Comparison of ENCODE assay signal across 8 cellular contexts in genomic region chr6:68635706-68636513, GRCh38. TPM values are rescaled to one million over a fixed set of nuclear protein-coding genes. Genes with fewer than 3 reads are reported as not detected.
DNase-seq lines count a peak whose midpoint lies in the region; ATAC-seq and TF ChIP-seq lines count a peak whose summit lies in the region.

No MANE protein-coding gene starts in this region.

- peak overlapping the region; percentile 2 for H3K27ac Mint-ChIP-seq in Calu3 (ENCODE audit: unreplicated experiment)

- in situ Hi-C loops in IMR-90 (cut with MboI; ENCODE audit: low sequenced_read_pairs) = loop anchor here (25.0 kb wide), 1 partner anchor 326 kb away; no protein-coding TSS in a partner anchor

- H3K4me3 ChIP-seq in IMR-90 (ENCODE audit: insufficient read depth, low read depth, low read length) = peak overlapping the region; percentile 72
- peak overlapping the region in 2 of 4 donors; percentile 30 to 74 for H3K4me3 ChIP-seq in adrenal gland
- H3K4me3 ChIP-seq in iPS-18a (ENCODE audit: low read length) = peak overlapping the region; percentile 96
- peak overlapping the region; percentile 38 to 58 (median 50) for H3K4me3 ChIP-seq in skin epidermis

- no peak overlapping the region for H3K23ac ChIP-seq in IMR-90 (ENCODE audit: low read depth, low read length)

- H3K36me3 Mint-ChIP-seq in Calu3 (ENCODE audit: insufficient read depth, unreplicated experiment) = peaks cover 20% of the 10 kb centered on the region

- no peak overlapping the region for H4K5ac ChIP-seq in IMR-90 (ENCODE audit: low read depth, low read length)

- no peak overlapping the region for H3K56ac ChIP-seq in IMR-90 (ENCODE audit: extremely low read depth, insufficient read depth, low read length)

- peaks cover 26% of the 10 kb centered on the region for H3K4me1 Mint-ChIP-seq in Calu3 (ENCODE audit: low read depth, unreplicated experiment)

- WGBS in IMR-90 (ENCODE audit: extremely low coverage in 2 of 2, insufficient read length in 1 of 2), 2 experiments = 0% methylated on average over 2 of the region's 24 CpGs; no CpG with 5 or more reads in 1 of the 2 experiments
- WGBS in adrenal gland, 4 donors = 1 to 3% (median 2%) methylated on average over 24 of the region's 24 CpGs

- H3K9me1 ChIP-seq in IMR-90 (ENCODE audit: insufficient read depth, low read length) = no peaks in the 10 kb centered on the region

- H2BK120ac ChIP-seq in IMR-90 (ENCODE audit: low read depth, low read length) = no peak overlapping the region

- no peak overlapping the region for H3K18ac ChIP-seq in IMR-90 (ENCODE audit: low read depth, low read length)

- H3K27me3 ChIP-seq in IMR-90 (ENCODE audit: control insufficient read depth, insufficient read depth, low read length) (peaks cover 5% of the 10 kb centered on the region), adrenal gland (no peaks in the 10 kb centered on the region), iPS-18a (ENCODE audit: control insufficient read depth, insufficient read depth, low read length) (peaks cover 83% of the 10 kb centered on the region)

- peaks cover 47% of the 10 kb centered on the region for H3K27me3 Mint-ChIP-seq in Calu3 (ENCODE audit: unreplicated experiment)

- no peak for TF ChIP-seq RAD21 in IMR-90 (IDR thresholded peaks at IDR 0.05; ENCODE audit: low read length)

- dilution Hi-C loops in IMR-90 (cut with HindIII; ENCODE audit: low sequenced_read_pairs, unreplicated experiment) = no loop called here

- H3K9me3 Mint-ChIP-seq in Calu3 (ENCODE audit: low read depth, unreplicated experiment) = no peaks in the 10 kb centered on the region

- TF ChIP-seq CTCF in Calu3 (IDR thresholded peaks at IDR 0.05; ENCODE audit: unreplicated experiment) (no peak), IMR-90 (conservative IDR thresholded peaks at IDR 0.05; ENCODE audit: low read depth, low read length) (no peak), adrenal gland (IDR thresholded peaks at IDR 0.05) (no peak)

- H3K14ac ChIP-seq in IMR-90 (replicated peaks; ENCODE audit: low read depth, low read length) = no peak overlapping the region

- CTCF ChIA-PET in Calu3 (lab: Charles Lee) (interaction anchor here (0.6 to 0.7 kb wide), 2 partner anchors 73 to 142 kb away, joined by 5 to 7 read pairs; no protein-coding TSS in a partner anchor), IMR-90 (lab: Yijun Ruan, JAX) (no interaction called here)

- H4K20me1 ChIP-seq in IMR-90 (ENCODE audit: insufficient read depth, low read length) = no peaks in the 10 kb centered on the region

- H3K27ac ChIP-seq in IMR-90 (ENCODE audit: insufficient read depth, low read length) (no peak overlapping the region), adrenal gland (peak overlapping the region in 2 of 5 donors; percentile 70 to 86), iPS-18a (ENCODE audit: low read length) (no peak overlapping the region), skin epidermis (peak overlapping the region in 10 of 21 experiments; percentile 16 to 82 (median 54))

- ATAC-seq in IMR-90 (ENCODE audit: low read depth) (no peak), HG03432 (IDR thresholded peaks at IDR 0.05; ENCODE audit: unreplicated experiment) (no peak)

- no peaks in the 10 kb centered on the region for H3K36me3 ChIP-seq in IMR-90 (ENCODE audit: control insufficient read depth, insufficient read depth, low read length)
- H3K36me3 ChIP-seq in adrenal gland (replicated peaks in 1 of 2) = no peaks in the 10 kb centered on the region
- H3K36me3 ChIP-seq in iPS-18a (ENCODE audit: control insufficient read depth, low read depth, low read length) = no peaks in the 10 kb centered on the region

- H2BK15ac ChIP-seq in IMR-90 (ENCODE audit: low read depth, low read length) = no peak overlapping the region

- TF ChIP-seq POLR2A in IMR-90 (IDR thresholded peaks at IDR 0.05; ENCODE audit: low read depth, low read length) = no peak
- TF ChIP-seq POLR2A in adrenal gland (IDR thresholded peaks at IDR 0.05) = no peak

- H3K4me3 Mint-ChIP-seq in Calu3 (ENCODE audit: low read depth, unreplicated experiment) = peak overlapping the region; percentile 78

- H3K9me3 ChIP-seq in IMR-90 (ENCODE audit: control insufficient read depth, insufficient read depth, low read length) (no peaks in the 10 kb centered on the region), adrenal gland (replicated peaks in 1 of 3) (no peaks in the 10 kb centered on the region), iPS-18a (ENCODE audit: control insufficient read depth, low read depth, low read length) (no peaks in the 10 kb centered on the region)

- intact Hi-C loops in Calu3 (cut with micrococcal nuclease; ENCODE audit: unreplicated experiment) = loop anchor here (10.0 kb wide), 2 partner anchors 519 to 1099 kb away; no protein-coding TSS in a partner anchor
- intact Hi-C loops in IMR-90 (cut with micrococcal nuclease) = loop anchor here (5.0 to 10.0 kb wide), 2 partner anchors 331 to 1099 kb away; no protein-coding TSS in a partner anchor
- intact Hi-C loops in adrenal gland (cut with DNase I) = loop anchor here in 1 of 2 donors (5.0 kb wide), 1 partner anchor 141 kb away; no protein-coding TSS in a partner anchor

- H2BK20ac ChIP-seq in IMR-90 (ENCODE audit: low read depth, low read length) = no peak overlapping the region

- no peak overlapping the region for H3K9ac ChIP-seq in IMR-90 (ENCODE audit: low read depth, low read length)
- H3K9ac ChIP-seq in iPS-18a (ENCODE audit: low read length) = peak overlapping the region; percentile 39

- H2AK5ac ChIP-seq in IMR-90 (ENCODE audit: low read depth, low read length) = no peak overlapping the region

- H2BK5ac ChIP-seq in IMR-90 (ENCODE audit: low read depth, low read length, poor library complexity, severe bottlenecking) = no peak overlapping the region

- DNase-seq in Calu3 (no peak), IMR-90 (no peak), adrenal gland (peak in 4 of 7 donors; percentile 23 to 35 (median 30)), NOMO-1 treated with DMSO at 0.1 percent for 48 hours (lab: John Stamatoyannopoulos, UW; ENCODE audit: unreplicated experiment) (no peak), NCI-H187 treated with DMSO at 0.1 percent for 48 hours (lab: John Stamatoyannopoulos, UW) (no peak)

- POLR2A ChIA-PET in IMR-90 (lab: Charles Lee; ENCODE audit: unreplicated experiment) = interaction anchor here (0.6 kb wide), 1 partner anchor 1231 kb away, joined by 13 read pairs; no protein-coding TSS in a partner anchor

- H3K4ac ChIP-seq in IMR-90 (ENCODE audit: low read depth, low read length) = no peak overlapping the region

- peak overlapping the region; percentile 74 for H2AFZ ChIP-seq in IMR-90 (replicated peaks; ENCODE audit: low read length, poor library complexity)

- no peak overlapping the region for H4K8ac ChIP-seq in IMR-90 (ENCODE audit: low read depth in 2 of 2, low read length in 2 of 2)

- peak overlapping the region; percentile 62 for H3K4me2 ChIP-seq in IMR-90 (ENCODE audit: low read depth, low read length)

- no peaks in the 10 kb centered on the region for H3K79me1 ChIP-seq in IMR-90 (ENCODE audit: low read depth in 1 of 2, low read length in 2 of 2)

- H2AK9ac ChIP-seq in IMR-90 (replicated peaks; ENCODE audit: low read depth, low read length, poor library complexity) = no peak overlapping the region

- BruUV-seq in Calu3 (replicated peaks; lab: Mats Ljungman, UMichigan) (no TSS peak), IMR-90 (replicated peaks; lab: Mats Ljungman, UMichigan) (no TSS peak)

- H4K91ac ChIP-seq in IMR-90 (ENCODE audit: insufficient read depth, low read depth, low read length) = no peak overlapping the region

- no peaks in the 10 kb centered on the region for H3K4me1 ChIP-seq in IMR-90 (ENCODE audit: control insufficient read depth, insufficient read depth, low read length)
- peaks cover 4 to 7% of the 10 kb centered on the region in 2 donors for H3K4me1 ChIP-seq in adrenal gland (replicated peaks in 1 of 2)
- peaks cover 17% of the 10 kb centered on the region for H3K4me1 ChIP-seq in iPS-18a (ENCODE audit: control insufficient read depth, low read depth, low read length)

TF ChIP-seq in IMR-90, 13 proteins besides CTCF, POLR2A, EP300 and RAD21:
- TF ChIP-seq, protein P1, sequence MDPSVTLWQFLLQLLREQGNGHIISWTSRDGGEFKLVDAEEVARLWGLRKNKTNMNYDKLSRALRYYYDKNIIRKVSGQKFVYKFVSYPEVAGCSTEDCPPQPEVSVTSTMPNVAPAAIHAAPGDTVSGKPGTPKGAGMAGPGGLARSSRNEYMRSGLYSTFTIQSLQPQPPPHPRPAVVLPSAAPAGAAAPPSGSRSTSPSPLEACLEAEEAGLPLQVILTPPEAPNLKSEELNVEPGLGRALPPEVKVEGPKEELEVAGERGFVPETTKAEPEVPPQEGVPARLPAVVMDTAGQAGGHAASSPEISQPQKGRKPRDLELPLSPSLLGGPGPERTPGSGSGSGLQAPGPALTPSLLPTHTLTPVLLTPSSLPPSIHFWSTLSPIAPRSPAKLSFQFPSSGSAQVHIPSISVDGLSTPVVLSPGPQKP (IDR thresholded peaks at IDR 0.05; ENCODE audit: borderline replicate concordance, low read depth, low read length) = no peak
- no peak for TF ChIP-seq MAFK (IDR thresholded peaks at IDR 0.05; ENCODE audit: low read depth, low read length)
- peak; percentile 70 for TF ChIP-seq RFX5 (IDR thresholded peaks at IDR 0.05; ENCODE audit: low read depth, low read length)
- no peak for TF ChIP-seq CEBPB (IDR thresholded peaks at IDR 0.05; ENCODE audit: low read depth, low read length)

RNA-seq across cellular contexts. Expression of gene ADGRB3, which starts 0.8 kb away (rescaled TPM):
- total RNA-seq in Calu3 (2022) (0.09 and 0.44 TPM in 2 replicates), IMR-90 (2012; rRNA removed) (not detected in 2 replicates), adrenal gland (1 to 10 TPM; 1.3 to 4.8 (median 1.9) TPM)
- polyA plus RNA-seq in IMR-90 (2012; rRNA removed) (not detected in 2 replicates), adrenal gland (1 to 10 TPM; 2.4 to 6.8 (median 4.6) TPM)
- not detected in 2 replicates for polyA plus RNA-seq in IMR-90 (2012; cell fraction: cytosol; rRNA removed)
- not detected in 2 replicates for polyA plus RNA-seq in IMR-90 (2012; cell fraction: nucleus; rRNA removed; ENCODE audit: low replicate concordance)

Comparison
In these comparisons a context has a peak if more than half of its experiments do, and no peak if none do; other contexts are left out.
1. DNase-seq: peak in adrenal gland (4 of 7); none in Calu3 (single experiment), IMR-90 (single experiment), NOMO-1 treated with DMSO at 0.1 percent for 48 hours (single experiment) and NCI-H187 treated with DMSO at 0.1 percent for 48 hours (single experiment).